ENCODE assay signal across 15 cellular contexts in genomic region chr1:23931481-23931880, GRCh38. TPM values are rescaled to one million over a fixed set of nuclear protein-coding genes. Genes with fewer than 3 reads are reported as not detected.
DNase-seq lines count a peak whose midpoint lies in the region; ATAC-seq, FAIRE-seq and TF ChIP-seq lines count a peak whose summit lies in the region.
"Had no signal": no experiment of that assay in that cellular context is flagged by ENCODE, and none has a peak within 500 bp of the region (broad histone marks: within the 10 kb centered on the region; RNA-seq: fewer than 3 reads in every experiment).

No MANE protein-coding gene starts in this region.

- H2AFZ ChIP-seq in SU-DHL-6 (ENCODE audit: low read depth, low read length, severe bottlenecking): no peak overlapping the region
- no peak overlapping the region for H2AFZ ChIP-seq in keratinocyte (ENCODE audit: control insufficient read depth, low read length)

- TF ChIP-seq CTCF in SU-DHL-6 (IDR thresholded peaks at IDR 0.05; ENCODE audit: insufficient read depth, low read length, poor library complexity, severe bottlenecking) (no peak), keratinocyte (optimal IDR thresholded peaks at IDR 0.05 in 1 of 3, IDR thresholded peaks at IDR 0.05 in 1 of 3, conservative IDR thresholded peaks at IDR 0.05 in 1 of 3; ENCODE audit: extremely low read depth in 1 of 3, insufficient read depth in 2 of 3, low read length in 3 of 3) (no peak), foreskin fibroblast (IDR thresholded peaks at IDR 0.05; ENCODE audit: low read depth, low read length) (no peak)

- FAIRE-seq in keratinocyte (lab: Jason Lieb, UNC): no peak

- H3K27me3 ChIP-seq in SU-DHL-6 (ENCODE audit: low read length): no peaks in the 10 kb centered on the region
- peaks cover 8% of the 10 kb centered on the region for H3K27me3 ChIP-seq in keratinocyte (ENCODE audit: control insufficient read depth, extremely low read depth, insufficient read depth, low read length)
- H3K27me3 ChIP-seq in skeletal muscle satellite cell (ENCODE audit: control insufficient read depth, insufficient read depth, low read length): peaks cover 14% of the 10 kb centered on the region
- H3K27me3 ChIP-seq: stomach had no signal

- H3K4me1 ChIP-seq in keratinocyte (ENCODE audit: control insufficient read depth, extremely low read depth, insufficient read depth, low read length): peaks cover 3% of the 10 kb centered on the region
- H3K4me1 ChIP-seq in skeletal muscle satellite cell (ENCODE audit: control insufficient read depth, insufficient read depth, low read length): peaks cover 9% of the 10 kb centered on the region

- H3K9me3 ChIP-seq in SU-DHL-6 (ENCODE audit: insufficient read depth, low read length): no peaks in the 10 kb centered on the region
- H3K9me3 ChIP-seq in keratinocyte (ENCODE audit: control insufficient read depth, low read depth, low read length): no peaks in the 10 kb centered on the region
- no peaks in the 10 kb centered on the region for H3K9me3 ChIP-seq in skeletal muscle satellite cell (replicated peaks; ENCODE audit: low read length)
- H3K9me3 ChIP-seq: stomach had no signal

- DNase-seq in Caki2 (ENCODE audit: low read depth) (peak; percentile 72), keratinocyte (ENCODE audit: low read depth, low spot score) (no peak), foreskin fibroblast (no peak)
- no peak for DNase-seq in stimulated activated CD4-positive, alpha-beta T cell treated with anti-CD3 and anti-CD28 coated beads, Interleukin-12 subunit alpha, Interleukin-12 subunit beta, amount 100 ng/mL, for 4 hours
- DNase-seq: activated CD8-positive, alpha-beta T cell treated with anti-CD3 and anti-CD28 coated beads, Interleukin-2, amount 10 ng/mL, durations not matched to agents 7 days and 5 days; dermis blood vessel endothelial cell; DMS53; mesendoderm had no signal

- ATAC-seq in GM19455 (IDR thresholded peaks at IDR 0.05; ENCODE audit: unreplicated experiment): no peak
- no peak for ATAC-seq in HG03571 (IDR thresholded peaks at IDR 0.05; ENCODE audit: unreplicated experiment)
- ATAC-seq: activated CD8-positive, alpha-beta T cell treated with anti-CD3 and anti-CD28 coated beads, Interleukin-2, amount 10 ng/mL, durations not matched to agents 7 days and 5 days; activated T-helper 17 cell treated with anti-CD3 and anti-CD28 coated beads, Interleukin-2, amount 50 U/mL, for 72 hours had no signal

- no peaks in the 10 kb centered on the region for H3K9me1 ChIP-seq in keratinocyte (ENCODE audit: control insufficient read depth, extremely low read depth, insufficient read depth, low read length)

- peak overlapping the region; percentile 45 for H3K4me2 ChIP-seq in SU-DHL-6 (ENCODE audit: low read depth, low read length, poor library complexity, severe bottlenecking)
- peak overlapping the region; percentile 71 for H3K4me2 ChIP-seq in keratinocyte (ENCODE audit: control insufficient read depth, extremely low read depth, insufficient read depth, low read depth, low read length)
- H3K4me2 ChIP-seq in skeletal muscle satellite cell (ENCODE audit: low read length): peak overlapping the region; percentile 73

- no peak overlapping the region for H3K9ac ChIP-seq in SU-DHL-6 (ENCODE audit: low read length)
- H3K9ac ChIP-seq in keratinocyte (ENCODE audit: control insufficient read depth, extremely low read depth, insufficient read depth, low read length): no peak overlapping the region
- peak overlapping the region; percentile 54 for H3K9ac ChIP-seq in skeletal muscle satellite cell (ENCODE audit: low read depth, low read length)

- dilution Hi-C loops in keratinocyte (cut with MboI; ENCODE audit: extremely low pct_ligation_motif_present, low sequenced_read_pairs): no loop called here

- H3K27ac ChIP-seq in SU-DHL-6 (ENCODE audit: low read depth, low read length): 0 out of 2 replicates have a peak overlapping the region, but pooled peaks have one; percentile 16
- no peak overlapping the region for H3K27ac ChIP-seq in keratinocyte (ENCODE audit: control insufficient read depth, insufficient read depth, low read length)

- H4K20me1 ChIP-seq in SU-DHL-6 (ENCODE audit: low read depth, low read length): no peaks in the 10 kb centered on the region
- no peaks in the 10 kb centered on the region for H4K20me1 ChIP-seq in keratinocyte (ENCODE audit: control insufficient read depth, extremely low read depth, insufficient read depth, low read length)

- peaks cover 14% of the 10 kb centered on the region; the same call in 1 of the 2 replicates for H3F3A ChIP-seq in SU-DHL-6 (ENCODE audit: insufficient read depth)

- H3K9me2 ChIP-seq in SU-DHL-6 (replicated peaks; ENCODE audit: insufficient read depth, low read length): no peaks in the 10 kb centered on the region

- H3K36me3 ChIP-seq in SU-DHL-6 (ENCODE audit: low read length) (no peaks in the 10 kb centered on the region), keratinocyte (ENCODE audit: control insufficient read depth in 2 of 2, extremely low read depth in 1 of 2, insufficient read depth in 2 of 2, low read length in 2 of 2) (no peaks in the 10 kb centered on the region), skeletal muscle satellite cell (ENCODE audit: insufficient read depth, low read length) (no peaks in the 10 kb centered on the region)
- H3K36me3 ChIP-seq: stomach had no signal

- H3K4me3 ChIP-seq in SU-DHL-6 (ENCODE audit: insufficient read depth, low read length, poor library complexity, severe bottlenecking) (no peak overlapping the region), keratinocyte (ENCODE audit: control insufficient read depth in 2 of 3, extremely low read depth in 1 of 3, insufficient read depth in 2 of 3, low read depth in 1 of 3, low read length in 3 of 3) (no peak overlapping the region), skeletal muscle satellite cell (ENCODE audit: low read length) (peak overlapping the region; percentile 31), foreskin fibroblast (ENCODE audit: low read depth in 1 of 2, low read length in 2 of 2) (peak overlapping the region in 1 of 2 donors; percentile 1)
- H3K4me3 ChIP-seq: stomach had no signal

- no peaks in the 10 kb centered on the region for H3K79me2 ChIP-seq in SU-DHL-6 (ENCODE audit: insufficient read depth, low read length)
- no peaks in the 10 kb centered on the region for H3K79me2 ChIP-seq in keratinocyte (ENCODE audit: control insufficient read depth, insufficient read depth, low read length)

- in situ Hi-C loops in Caki2 (cut with HindIII; ENCODE audit: low pct_unique_long_range_greater_than_20kb, low sequenced_read_pairs): no loop called here

RNA-seq across cellular contexts. Expression of gene CNR2, which starts 18.3 kb away (rescaled TPM):
- total RNA-seq in Caki2 (2014; rRNA removed; shearing (Covaris generic); ENCODE audit: low replicate concordance): 0.03 TPM in 1 of 2 replicates, not detected in the other
- polyA plus RNA-seq in keratinocyte: not detected in 3 replicates
- not detected for polyA plus RNA-seq in keratinocyte (2011; ENCODE audit: low read depth)
- polyA plus RNA-seq in keratinocyte (2011; cell fraction: cytosol; rRNA removed): not detected in 2 replicates
- not detected in 2 replicates for polyA plus RNA-seq in keratinocyte (2011; cell fraction: nucleus; rRNA removed)
- not detected in 2 replicates for polyA plus RNA-seq in keratinocyte (2012; ENCODE audit: low replicate concordance)
- not detected in 3 replicates for polyA minus RNA-seq in keratinocyte
- polyA minus RNA-seq in keratinocyte (2011; cell fraction: cytosol; rRNA and poly(A)+ RNA removed): not detected
- polyA minus RNA-seq in keratinocyte (2011; cell fraction: nucleus; rRNA and poly(A)+ RNA removed): not detected in 2 replicates
- total RNA-seq in skeletal muscle satellite cell (2012; rRNA removed): not detected in 2 replicates
- total RNA-seq: dermis blood vessel endothelial cell, SK-MEL-5 had no signal

RNA-seq across cellular contexts. Expression of gene PNRC2, which starts 28.1 kb away (rescaled TPM):
- 22.0 and 48.8 TPM in 2 replicates for total RNA-seq in Caki2 (2014; rRNA removed; shearing (Covaris generic); ENCODE audit: low replicate concordance)
- 62.7 to 87.1 TPM (median 74.3 TPM) in 3 replicates for polyA plus RNA-seq in keratinocyte
- polyA plus RNA-seq in keratinocyte (2011; ENCODE audit: low read depth): 342 TPM
- 44.9 and 66.7 TPM in 2 replicates for polyA plus RNA-seq in keratinocyte (2011; cell fraction: cytosol; rRNA removed)
- 69.6 and 101 TPM in 2 replicates for polyA plus RNA-seq in keratinocyte (2011; cell fraction: nucleus; rRNA removed)
- polyA plus RNA-seq in keratinocyte (2012; ENCODE audit: low replicate concordance): 63.3 and 67.1 TPM in 2 replicates
- polyA minus RNA-seq in keratinocyte: 9.2 to 66.4 TPM (median 56.3 TPM) in 3 replicates
- 60.0 TPM for polyA minus RNA-seq in keratinocyte (2011; cell fraction: cytosol; rRNA and poly(A)+ RNA removed)
- 34.6 and 41.4 TPM in 2 replicates for polyA minus RNA-seq in keratinocyte (2011; cell fraction: nucleus; rRNA and poly(A)+ RNA removed)
- 80.6 and 85.8 TPM in 2 replicates for total RNA-seq in skeletal muscle satellite cell (2012; rRNA removed)

RNA-seq across cellular contexts. Expression of gene SRSF10, which starts 48.6 kb away (rescaled TPM):
- total RNA-seq in Caki2 (2014; rRNA removed; shearing (Covaris generic); ENCODE audit: low replicate concordance): 24.5 and 31.9 TPM in 2 replicates
- polyA plus RNA-seq in keratinocyte: 68.4 to 116 TPM (median 75.2 TPM) in 3 replicates
- polyA plus RNA-seq in keratinocyte (2011; ENCODE audit: low read depth): 63.3 TPM
- 54.1 and 86.8 TPM in 2 replicates for polyA plus RNA-seq in keratinocyte (2011; cell fraction: cytosol; rRNA removed)
- 83.2 and 110 TPM in 2 replicates for polyA plus RNA-seq in keratinocyte (2011; cell fraction: nucleus; rRNA removed)
- 37.8 and 68.9 TPM in 2 replicates for polyA plus RNA-seq in keratinocyte (2012; ENCODE audit: low replicate concordance)
- polyA minus RNA-seq in keratinocyte: 25.7 to 97.1 TPM (median 43.6 TPM) in 3 replicates
- polyA minus RNA-seq in keratinocyte (2011; cell fraction: cytosol; rRNA and poly(A)+ RNA removed): 43.4 TPM
- polyA minus RNA-seq in keratinocyte (2011; cell fraction: nucleus; rRNA and poly(A)+ RNA removed): 50.1 and 65.9 TPM in 2 replicates
- total RNA-seq in skeletal muscle satellite cell (2012; rRNA removed): 70.6 and 81.6 TPM in 2 replicates
